In the genomic region with DNA sequence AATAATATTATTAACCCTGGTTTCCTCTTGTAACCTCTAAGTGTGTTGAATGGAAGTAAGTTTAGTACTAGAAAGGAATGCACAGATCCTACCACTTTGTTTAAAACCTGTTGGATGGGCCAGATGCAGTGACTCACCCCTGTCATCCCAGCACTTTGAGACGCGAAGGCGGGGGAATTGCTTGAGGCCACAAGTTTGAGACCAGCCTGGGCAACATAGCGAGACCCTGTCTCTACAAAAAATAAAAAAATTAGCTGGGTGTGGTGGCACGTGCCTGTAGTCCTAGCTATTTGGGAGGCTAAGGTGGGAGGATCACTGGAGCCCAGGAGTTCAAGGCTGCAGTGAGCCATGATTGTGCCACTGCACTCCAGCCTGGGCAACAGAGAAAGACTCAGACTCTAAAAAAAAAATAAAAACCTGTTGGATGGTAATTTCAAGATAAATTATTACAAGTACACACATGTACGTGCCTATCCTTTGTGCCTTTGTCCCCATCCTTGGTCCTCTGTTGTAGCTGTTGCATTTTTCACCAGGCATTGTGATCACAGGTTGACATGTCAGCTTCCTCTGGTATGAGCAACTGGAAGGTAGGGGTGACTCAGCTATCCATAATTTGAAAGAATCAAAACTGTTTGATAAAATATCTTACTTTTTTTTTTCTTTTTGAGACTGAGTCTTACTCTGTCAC, we compare ENCODE assay signal across 1 cellular context.
TF ChIP-seq lines count a peak whose summit lies in the region.

No MANE protein-coding gene starts in this region.

TF ChIP-seq in HepG2, 621 proteins besides CTCF, POLR2A, EP300 and RAD21 (continued from another document):
- TF ChIP-seq, protein P1, sequence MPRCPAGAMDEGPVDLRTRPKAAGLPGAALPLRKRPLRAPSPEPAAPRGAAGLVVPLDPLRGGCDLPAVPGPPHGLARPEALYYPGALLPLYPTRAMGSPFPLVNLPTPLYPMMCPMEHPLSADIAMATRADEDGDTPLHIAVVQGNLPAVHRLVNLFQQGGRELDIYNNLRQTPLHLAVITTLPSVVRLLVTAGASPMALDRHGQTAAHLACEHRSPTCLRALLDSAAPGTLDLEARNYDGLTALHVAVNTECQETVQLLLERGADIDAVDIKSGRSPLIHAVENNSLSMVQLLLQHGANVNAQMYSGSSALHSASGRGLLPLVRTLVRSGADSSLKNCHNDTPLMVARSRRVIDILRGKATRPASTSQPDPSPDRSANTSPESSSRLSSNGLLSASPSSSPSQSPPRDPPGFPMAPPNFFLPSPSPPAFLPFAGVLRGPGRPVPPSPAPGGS (CRISPR knock-in tag; IDR thresholded peaks at IDR 0.05) = no peak
- TF ChIP-seq ZNF703 (CRISPR knock-in tag; IDR thresholded peaks at IDR 0.05; ENCODE audit: borderline replicate concordance) (no peak), THAP11 (CRISPR knock-in tag; IDR thresholded peaks at IDR 0.05) (no peak), ZNF180 (CRISPR knock-in tag; IDR thresholded peaks at IDR 0.05; ENCODE audit: borderline replicate concordance, low read depth) (peak; percentile 67; the same call in 1 of the 2 replicates), ZNF777 (CRISPR knock-in tag; IDR thresholded peaks at IDR 0.05) (0 out of 2 replicates have a peak, but pooled peaks have one; percentile 16), ZNF143 (CRISPR knock-in tag; IDR thresholded peaks at IDR 0.05) (no peak), ZNF207 (IDR thresholded peaks at IDR 0.05; ENCODE audit: borderline replicate concordance) (peak; percentile 71; the same call in 1 of the 2 replicates), HNF4A (CRISPR knock-in tag; IDR thresholded peaks at IDR 0.05) (no peak), NR3C1 (CRISPR knock-in tag; IDR thresholded peaks at IDR 0.05) (no peak), ZNF816 (CRISPR knock-in tag; IDR thresholded peaks at IDR 0.05; ENCODE audit: borderline replicate concordance) (no peak), RBM39 (IDR thresholded peaks at IDR 0.05; ENCODE audit: low read depth, low read length, poor library complexity, severe bottlenecking) (no peak), HOXA9 (CRISPR knock-in tag; IDR thresholded peaks at IDR 0.05; ENCODE audit: borderline replicate concordance) (no peak)
- TF ChIP-seq, protein P2, sequence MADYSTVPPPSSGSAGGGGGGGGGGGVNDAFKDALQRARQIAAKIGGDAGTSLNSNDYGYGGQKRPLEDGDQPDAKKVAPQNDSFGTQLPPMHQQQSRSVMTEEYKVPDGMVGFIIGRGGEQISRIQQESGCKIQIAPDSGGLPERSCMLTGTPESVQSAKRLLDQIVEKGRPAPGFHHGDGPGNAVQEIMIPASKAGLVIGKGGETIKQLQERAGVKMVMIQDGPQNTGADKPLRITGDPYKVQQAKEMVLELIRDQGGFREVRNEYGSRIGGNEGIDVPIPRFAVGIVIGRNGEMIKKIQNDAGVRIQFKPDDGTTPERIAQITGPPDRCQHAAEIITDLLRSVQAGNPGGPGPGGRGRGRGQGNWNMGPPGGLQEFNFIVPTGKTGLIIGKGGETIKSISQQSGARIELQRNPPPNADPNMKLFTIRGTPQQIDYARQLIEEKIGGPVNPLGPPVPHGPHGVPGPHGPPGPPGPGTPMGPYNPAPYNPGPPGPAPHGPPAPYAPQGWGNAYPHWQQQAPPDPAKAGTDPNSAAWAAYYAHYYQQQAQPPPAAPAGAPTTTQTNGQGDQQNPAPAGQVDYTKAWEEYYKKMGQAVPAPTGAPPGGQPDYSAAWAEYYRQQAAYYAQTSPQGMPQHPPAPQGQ (CRISPR knock-in tag; IDR thresholded peaks at IDR 0.05; ENCODE audit: borderline replicate concordance) = no peak
- TF ChIP-seq, protein P3, sequence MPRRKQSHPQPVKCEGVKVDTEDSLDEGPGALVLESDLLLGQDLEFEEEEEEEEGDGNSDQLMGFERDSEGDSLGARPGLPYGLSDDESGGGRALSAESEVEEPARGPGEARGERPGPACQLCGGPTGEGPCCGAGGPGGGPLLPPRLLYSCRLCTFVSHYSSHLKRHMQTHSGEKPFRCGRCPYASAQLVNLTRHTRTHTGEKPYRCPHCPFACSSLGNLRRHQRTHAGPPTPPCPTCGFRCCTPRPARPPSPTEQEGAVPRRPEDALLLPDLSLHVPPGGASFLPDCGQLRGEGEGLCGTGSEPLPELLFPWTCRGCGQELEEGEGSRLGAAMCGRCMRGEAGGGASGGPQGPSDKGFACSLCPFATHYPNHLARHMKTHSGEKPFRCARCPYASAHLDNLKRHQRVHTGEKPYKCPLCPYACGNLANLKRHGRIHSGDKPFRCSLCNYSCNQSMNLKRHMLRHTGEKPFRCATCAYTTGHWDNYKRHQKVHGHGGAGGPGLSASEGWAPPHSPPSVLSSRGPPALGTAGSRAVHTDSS (CRISPR knock-in tag; conservative IDR thresholded peaks at IDR 0.05) = 0 out of 2 replicates have a peak, but pooled peaks have one; percentile 37
- TF ChIP-seq, protein P4, sequence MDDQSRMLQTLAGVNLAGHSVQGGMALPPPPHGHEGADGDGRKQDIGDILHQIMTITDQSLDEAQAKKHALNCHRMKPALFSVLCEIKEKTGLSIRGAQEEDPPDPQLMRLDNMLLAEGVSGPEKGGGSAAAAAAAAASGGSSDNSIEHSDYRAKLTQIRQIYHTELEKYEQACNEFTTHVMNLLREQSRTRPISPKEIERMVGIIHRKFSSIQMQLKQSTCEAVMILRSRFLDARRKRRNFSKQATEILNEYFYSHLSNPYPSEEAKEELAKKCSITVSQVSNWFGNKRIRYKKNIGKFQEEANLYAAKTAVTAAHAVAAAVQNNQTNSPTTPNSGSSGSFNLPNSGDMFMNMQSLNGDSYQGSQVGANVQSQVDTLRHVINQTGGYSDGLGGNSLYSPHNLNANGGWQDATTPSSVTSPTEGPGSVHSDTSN (CRISPR knock-in tag; IDR thresholded peaks at IDR 0.05; ENCODE audit: borderline replicate concordance) = 0 out of 2 replicates have a peak, but pooled peaks have one; percentile 23
- TF ChIP-seq, protein P5, sequence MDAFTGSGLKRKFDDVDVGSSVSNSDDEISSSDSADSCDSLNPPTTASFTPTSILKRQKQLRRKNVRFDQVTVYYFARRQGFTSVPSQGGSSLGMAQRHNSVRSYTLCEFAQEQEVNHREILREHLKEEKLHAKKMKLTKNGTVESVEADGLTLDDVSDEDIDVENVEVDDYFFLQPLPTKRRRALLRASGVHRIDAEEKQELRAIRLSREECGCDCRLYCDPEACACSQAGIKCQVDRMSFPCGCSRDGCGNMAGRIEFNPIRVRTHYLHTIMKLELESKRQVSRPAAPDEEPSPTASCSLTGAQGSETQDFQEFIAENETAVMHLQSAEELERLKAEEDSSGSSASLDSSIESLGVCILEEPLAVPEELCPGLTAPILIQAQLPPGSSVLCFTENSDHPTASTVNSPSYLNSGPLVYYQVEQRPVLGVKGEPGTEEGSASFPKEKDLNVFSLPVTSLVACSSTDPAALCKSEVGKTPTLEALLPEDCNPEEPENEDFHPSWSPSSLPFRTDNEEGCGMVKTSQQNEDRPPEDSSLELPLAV (CRISPR knock-in tag; conservative IDR thresholded peaks at IDR 0.05; ENCODE audit: low read depth) = no peak
TF ChIP-seq in HepG2: peak in this region for 6.
